13 cellular contexts compared by ENCODE assay signal in genomic region chr20:62388839-62389600, GRCh38. TPM values are rescaled to one million over a fixed set of nuclear protein-coding genes. Genes with fewer than 3 reads are reported as not detected.
DNase-seq lines count a peak whose midpoint lies in the region; ATAC-seq and TF ChIP-seq lines count a peak whose summit lies in the region.
"Had no signal": no experiment of that assay in that cellular context is flagged by ENCODE, and none has a peak within 500 bp of the region (broad histone marks: within the 10 kb centered on the region; RNA-seq: fewer than 3 reads in every experiment).

No MANE protein-coding gene starts in this region.

- H3K9ac ChIP-seq in NT2/D1 (ENCODE audit: insufficient read length, low read depth) (peak overlapping the region; percentile 1), smooth muscle cell (ENCODE audit: low read depth) (no peak overlapping the region)

- no peak for DNase-seq in stimulated activated naive CD8-positive, alpha-beta T cell treated with anti-CD3 and anti-CD28 coated beads, Interleukin-15, Interleukin-2, amounts not matched to agents 100 U/mL and 50 U/mL, for 24 hours
- DNase-seq in NT2/D1 (ENCODE audit: low read depth, low spot score) (no peak), chondrocyte (ENCODE audit: low spot score) (no peak), type B pancreatic cell (ENCODE audit: extremely low spot score, unreplicated experiment) (no peak), smooth muscle cell (lab: John Stamatoyannopoulos, UW; ENCODE audit: unreplicated experiment) (no peak), COLO668 (lab: John Stamatoyannopoulos, UW; ENCODE audit: unreplicated experiment) (no peak), NCI-H128 (lab: John Stamatoyannopoulos, UW; ENCODE audit: unreplicated experiment) (no peak)
- DNase-seq: activated CD8-positive, alpha-beta memory T cell treated with anti-CD3 and anti-CD28 coated beads for 24 hours; stimulated activated CD4-positive, alpha-beta T cell treated with anti-CD3 and anti-CD28 coated beads, Interleukin-4, amount 100 ng/mL, for 24 hours had no signal

- H3K4me2 ChIP-seq in smooth muscle cell = no peak overlapping the region

- H3K4me1 Mint-ChIP-seq in stimulated activated naive CD8-positive, alpha-beta T cell treated with anti-CD3 and anti-CD28 coated beads, Interleukin-15, Interleukin-2, amounts not matched to agents 100 ng/mL and 50 ng/mL, for 24 hours (ENCODE audit: low read depth) = peaks cover 48% of the 10 kb centered on the region
- H3K4me1 Mint-ChIP-seq in chondrocyte (ENCODE audit: low read depth) (peaks cover 35% of the 10 kb centered on the region), type B pancreatic cell (ENCODE audit: unreplicated experiment) (peaks cover 18% of the 10 kb centered on the region)

- H3K27ac Mint-ChIP-seq in stimulated activated naive CD8-positive, alpha-beta T cell treated with anti-CD3 and anti-CD28 coated beads, Interleukin-15, Interleukin-2, amounts not matched to agents 100 ng/mL and 50 ng/mL, for 24 hours = peak overlapping the region; percentile 96
- H3K27ac Mint-ChIP-seq in chondrocyte (ENCODE audit: unreplicated experiment) = no peak overlapping the region
- peak overlapping the region; percentile 83 for H3K27ac Mint-ChIP-seq in type B pancreatic cell

- no peak overlapping the region for H3K27ac ChIP-seq in smooth muscle cell (ENCODE audit: low read depth)

- H3K9me3 ChIP-seq in NT2/D1 (ENCODE audit: insufficient read depth, low read length) = no peaks in the 10 kb centered on the region
- H3K9me3 ChIP-seq in smooth muscle cell (replicated peaks; ENCODE audit: low read depth) = no peaks in the 10 kb centered on the region

- H2AFZ ChIP-seq in smooth muscle cell (ENCODE audit: low read depth) = no peak overlapping the region

- H3K27me3 ChIP-seq in NT2/D1 (ENCODE audit: insufficient read depth, insufficient read length) (no peaks in the 10 kb centered on the region), smooth muscle cell (ENCODE audit: low read depth) (no peaks in the 10 kb centered on the region)

- H3K9me3 Mint-ChIP-seq in stimulated activated naive CD8-positive, alpha-beta T cell treated with anti-CD3 and anti-CD28 coated beads, Interleukin-15, Interleukin-2, amounts not matched to agents 100 ng/mL and 50 ng/mL, for 24 hours = no peaks in the 10 kb centered on the region
- H3K9me3 Mint-ChIP-seq in chondrocyte (ENCODE audit: low read depth) (no peaks in the 10 kb centered on the region), type B pancreatic cell (no peaks in the 10 kb centered on the region)

- peaks cover 2% of the 10 kb centered on the region for H3F3A ChIP-seq in smooth muscle cell (ENCODE audit: low read depth)

- H3K36me3 Mint-ChIP-seq in stimulated activated naive CD8-positive, alpha-beta T cell treated with anti-CD3 and anti-CD28 coated beads, Interleukin-15, Interleukin-2, amounts not matched to agents 100 ng/mL and 50 ng/mL, for 24 hours (ENCODE audit: low read depth) = peaks cover 43% of the 10 kb centered on the region
- H3K36me3 Mint-ChIP-seq in chondrocyte (ENCODE audit: low read depth) (peaks cover 10% of the 10 kb centered on the region), type B pancreatic cell (peaks cover 7% of the 10 kb centered on the region)

- H3K36me3 ChIP-seq in NT2/D1 (ENCODE audit: insufficient read depth, insufficient read length, low read length) = peaks cover 74% of the 10 kb centered on the region
- H3K36me3 ChIP-seq in smooth muscle cell (ENCODE audit: low read depth) = no peaks in the 10 kb centered on the region

- H3K27me3 Mint-ChIP-seq in stimulated activated naive CD8-positive, alpha-beta T cell treated with anti-CD3 and anti-CD28 coated beads, Interleukin-15, Interleukin-2, amounts not matched to agents 100 ng/mL and 50 ng/mL, for 24 hours = no peaks in the 10 kb centered on the region
- no peaks in the 10 kb centered on the region for H3K27me3 Mint-ChIP-seq in chondrocyte (ENCODE audit: low read depth)
- no peaks in the 10 kb centered on the region for H3K27me3 Mint-ChIP-seq in type B pancreatic cell

- H3K4me3 Mint-ChIP-seq in stimulated activated naive CD8-positive, alpha-beta T cell treated with anti-CD3 and anti-CD28 coated beads, Interleukin-15, Interleukin-2, amounts not matched to agents 100 ng/mL and 50 ng/mL, for 24 hours = peak overlapping the region; percentile 96
- H3K4me3 Mint-ChIP-seq in chondrocyte (ENCODE audit: unreplicated experiment) (peak overlapping the region; percentile 87), type B pancreatic cell (peak overlapping the region; percentile 93)

- H4K20me1 ChIP-seq in smooth muscle cell (ENCODE audit: low read depth) = peaks cover 15% of the 10 kb centered on the region

- no peak for ATAC-seq in stimulated activated naive CD8-positive, alpha-beta T cell treated with anti-CD3 and anti-CD28 coated beads, Interleukin-15, Interleukin-2, amounts not matched to agents 100 U/mL and 50 U/mL, for 24 hours

- peak; percentile 16 for TF ChIP-seq CTCF in chondrocyte (IDR thresholded peaks at IDR 0.05)
- TF ChIP-seq CTCF in type B pancreatic cell (conservative IDR thresholded peaks at IDR 0.05) = no peak
- TF ChIP-seq CTCF in smooth muscle cell (IDR thresholded peaks at IDR 0.05; ENCODE audit: borderline replicate concordance, insufficient read depth, poor library complexity, severe bottlenecking) = no peak

- 91% methylated on average over 11 of the region's 11 CpGs for WGBS in smooth muscle cell (ENCODE audit: low lambda C conversion rate)

- H3K4me1 ChIP-seq in NT2/D1 (ENCODE audit: insufficient read depth, insufficient read length) = no peaks in the 10 kb centered on the region
- H3K4me1 ChIP-seq in smooth muscle cell (ENCODE audit: low read depth) = peaks cover 14% of the 10 kb centered on the region

- peaks cover 38% of the 10 kb centered on the region for H3K79me2 ChIP-seq in smooth muscle cell (ENCODE audit: low read depth)

- H3K4me3 ChIP-seq in NT2/D1 (ENCODE audit: insufficient read length, low read depth) = no peak overlapping the region
- H3K4me3 ChIP-seq in smooth muscle cell = no peak overlapping the region

RNA-seq across cellular contexts. Expression of gene RPS21, which starts 2.1 kb away (rescaled TPM):
- total RNA-seq in chondrocyte (830 to 911 TPM (median 873 TPM) in 3 replicates), type B pancreatic cell (ENCODE audit: low replicate concordance) (1,432 and 1,737 TPM in 2 replicates), smooth muscle cell (2,536 and 4,082 TPM in 2 replicates)
- 438 and 495 TPM in 2 replicates for polyA plus RNA-seq in smooth muscle cell

RNA-seq across cellular contexts. Expression of gene CABLES2, which starts 18.1 kb away (rescaled TPM):
- total RNA-seq in chondrocyte (6.4 to 7.8 TPM (median 6.5 TPM) in 3 replicates), type B pancreatic cell (ENCODE audit: low replicate concordance) (11.7 and 18.4 TPM in 2 replicates), smooth muscle cell (5.2 and 7.6 TPM in 2 replicates)
- 7.4 and 13.7 TPM in 2 replicates for polyA plus RNA-seq in smooth muscle cell

RNA-seq across cellular contexts. Expression of gene LAMA5, which starts 21.9 kb away (rescaled TPM):
- total RNA-seq in chondrocyte (156 to 368 TPM (median 355 TPM) in 3 replicates), type B pancreatic cell (ENCODE audit: low replicate concordance) (246 and 611 TPM in 2 replicates), smooth muscle cell (27.5 and 30.0 TPM in 2 replicates)
- polyA plus RNA-seq in smooth muscle cell = 27.6 and 132 TPM in 2 replicates

RNA-seq across cellular contexts. Expression of gene RBBP8NL, which starts 38.3 kb away (rescaled TPM):
- total RNA-seq in chondrocyte (not detected in 3 replicates), type B pancreatic cell (ENCODE audit: low replicate concordance) (7.3 and 17.9 TPM in 2 replicates), smooth muscle cell (0.27 and 0.40 TPM in 2 replicates)
- 4.4 TPM in 1 of 2 replicates, not detected in the other for polyA plus RNA-seq in smooth muscle cell
- total RNA-seq: Daoy, glomerular endothelial cell, LHCN-M2 had no signal
